In the genomic region with DNA sequence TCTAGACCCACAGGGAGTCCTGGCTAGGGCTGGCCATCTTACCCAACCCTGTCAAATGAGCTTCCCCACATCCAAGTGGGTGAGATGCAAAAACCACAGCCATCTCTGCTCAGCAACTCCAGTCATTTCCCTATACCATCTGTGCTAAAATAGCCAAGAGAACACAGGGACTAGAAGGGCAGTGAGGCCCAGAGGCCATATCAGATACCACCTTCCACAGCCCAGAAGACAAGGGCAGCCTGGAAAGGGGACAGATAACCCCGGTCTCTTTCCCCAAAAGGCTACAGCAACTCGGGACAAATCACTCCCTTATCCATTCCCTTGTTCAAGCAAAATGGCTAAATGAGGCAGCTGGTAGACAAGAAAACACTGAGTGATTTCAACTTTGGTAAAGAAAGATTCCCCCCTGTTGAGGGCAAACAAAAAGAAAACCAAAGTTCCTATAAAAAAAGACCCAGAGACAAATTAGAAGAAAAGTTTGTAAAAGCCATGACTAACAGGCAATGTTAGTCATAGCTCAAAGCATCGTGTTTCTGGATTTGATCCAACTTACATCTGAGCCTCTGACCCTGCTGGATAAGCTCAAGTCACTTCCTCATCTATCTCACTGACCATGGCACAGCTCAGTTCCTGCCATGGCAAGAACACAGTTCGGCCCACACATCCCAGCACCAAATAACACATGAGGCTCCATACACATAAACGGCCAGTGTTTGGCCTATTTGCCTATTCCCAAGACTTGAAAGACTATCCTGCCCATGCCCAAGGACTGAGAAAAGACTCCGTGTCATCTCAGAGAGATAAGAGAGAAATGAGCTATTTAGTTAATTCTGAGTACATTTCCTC, we compare ENCODE assay signal across 1 cellular context.
A peak's percentile ranks its signal among the peaks of the same experiment; 100 is the strongest.
TF ChIP-seq lines count a peak whose summit lies in the region.

No MANE protein-coding gene starts in this region.

TF ChIP-seq in K562, 482 proteins besides CTCF, POLR2A, EP300 and RAD21 (continued from another document and continues in another):
- 0 out of 2 replicates have a peak, but pooled peaks have one; percentile 59 for TF ChIP-seq ZNF584 (CRISPR knock-in tag; IDR thresholded peaks at IDR 0.05; ENCODE audit: low read depth)
- TF ChIP-seq, protein P1, sequence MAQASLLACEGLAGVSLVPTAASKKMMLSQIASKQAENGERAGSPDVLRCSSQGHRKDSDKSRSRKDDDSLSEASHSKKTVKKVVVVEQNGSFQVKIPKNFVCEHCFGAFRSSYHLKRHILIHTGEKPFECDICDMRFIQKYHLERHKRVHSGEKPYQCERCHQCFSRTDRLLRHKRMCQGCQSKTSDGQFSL (CRISPR knock-in tag; IDR thresholded peaks at IDR 0.05): no peak
- TF ChIP-seq, protein P1 (tag; IDR thresholded peaks at IDR 0.05): no peak
- no peak for TF ChIP-seq KAT2B (IDR thresholded peaks at IDR 0.05; ENCODE audit: low read depth, low read length)
- TF ChIP-seq POU5F1 (IDR thresholded peaks at IDR 0.05; ENCODE audit: borderline replicate concordance, low read depth, low read length, partially characterized antibody): no peak
- TF ChIP-seq, protein P2, sequence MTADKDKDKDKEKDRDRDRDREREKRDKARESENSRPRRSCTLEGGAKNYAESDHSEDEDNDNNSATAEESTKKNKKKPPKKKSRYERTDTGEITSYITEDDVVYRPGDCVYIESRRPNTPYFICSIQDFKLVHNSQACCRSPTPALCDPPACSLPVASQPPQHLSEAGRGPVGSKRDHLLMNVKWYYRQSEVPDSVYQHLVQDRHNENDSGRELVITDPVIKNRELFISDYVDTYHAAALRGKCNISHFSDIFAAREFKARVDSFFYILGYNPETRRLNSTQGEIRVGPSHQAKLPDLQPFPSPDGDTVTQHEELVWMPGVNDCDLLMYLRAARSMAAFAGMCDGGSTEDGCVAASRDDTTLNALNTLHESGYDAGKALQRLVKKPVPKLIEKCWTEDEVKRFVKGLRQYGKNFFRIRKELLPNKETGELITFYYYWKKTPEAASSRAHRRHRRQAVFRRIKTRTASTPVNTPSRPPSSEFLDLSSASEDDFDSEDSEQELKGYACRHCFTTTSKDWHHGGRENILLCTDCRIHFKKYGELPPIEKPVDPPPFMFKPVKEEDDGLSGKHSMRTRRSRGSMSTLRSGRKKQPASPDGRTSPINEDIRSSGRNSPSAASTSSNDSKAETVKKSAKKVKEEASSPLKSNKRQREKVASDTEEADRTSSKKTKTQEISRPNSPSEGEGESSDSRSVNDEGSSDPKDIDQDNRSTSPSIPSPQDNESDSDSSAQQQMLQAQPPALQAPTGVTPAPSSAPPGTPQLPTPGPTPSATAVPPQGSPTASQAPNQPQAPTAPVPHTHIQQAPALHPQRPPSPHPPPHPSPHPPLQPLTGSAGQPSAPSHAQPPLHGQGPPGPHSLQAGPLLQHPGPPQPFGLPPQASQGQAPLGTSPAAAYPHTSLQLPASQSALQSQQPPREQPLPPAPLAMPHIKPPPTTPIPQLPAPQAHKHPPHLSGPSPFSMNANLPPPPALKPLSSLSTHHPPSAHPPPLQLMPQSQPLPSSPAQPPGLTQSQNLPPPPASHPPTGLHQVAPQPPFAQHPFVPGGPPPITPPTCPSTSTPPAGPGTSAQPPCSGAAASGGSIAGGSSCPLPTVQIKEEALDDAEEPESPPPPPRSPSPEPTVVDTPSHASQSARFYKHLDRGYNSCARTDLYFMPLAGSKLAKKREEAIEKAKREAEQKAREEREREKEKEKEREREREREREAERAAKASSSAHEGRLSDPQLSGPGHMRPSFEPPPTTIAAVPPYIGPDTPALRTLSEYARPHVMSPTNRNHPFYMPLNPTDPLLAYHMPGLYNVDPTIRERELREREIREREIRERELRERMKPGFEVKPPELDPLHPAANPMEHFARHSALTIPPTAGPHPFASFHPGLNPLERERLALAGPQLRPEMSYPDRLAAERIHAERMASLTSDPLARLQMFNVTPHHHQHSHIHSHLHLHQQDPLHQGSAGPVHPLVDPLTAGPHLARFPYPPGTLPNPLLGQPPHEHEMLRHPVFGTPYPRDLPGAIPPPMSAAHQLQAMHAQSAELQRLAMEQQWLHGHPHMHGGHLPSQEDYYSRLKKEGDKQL (CRISPR knock-in tag; IDR thresholded peaks at IDR 0.05; ENCODE audit: borderline replicate concordance): no peak
- TF ChIP-seq, protein P3, sequence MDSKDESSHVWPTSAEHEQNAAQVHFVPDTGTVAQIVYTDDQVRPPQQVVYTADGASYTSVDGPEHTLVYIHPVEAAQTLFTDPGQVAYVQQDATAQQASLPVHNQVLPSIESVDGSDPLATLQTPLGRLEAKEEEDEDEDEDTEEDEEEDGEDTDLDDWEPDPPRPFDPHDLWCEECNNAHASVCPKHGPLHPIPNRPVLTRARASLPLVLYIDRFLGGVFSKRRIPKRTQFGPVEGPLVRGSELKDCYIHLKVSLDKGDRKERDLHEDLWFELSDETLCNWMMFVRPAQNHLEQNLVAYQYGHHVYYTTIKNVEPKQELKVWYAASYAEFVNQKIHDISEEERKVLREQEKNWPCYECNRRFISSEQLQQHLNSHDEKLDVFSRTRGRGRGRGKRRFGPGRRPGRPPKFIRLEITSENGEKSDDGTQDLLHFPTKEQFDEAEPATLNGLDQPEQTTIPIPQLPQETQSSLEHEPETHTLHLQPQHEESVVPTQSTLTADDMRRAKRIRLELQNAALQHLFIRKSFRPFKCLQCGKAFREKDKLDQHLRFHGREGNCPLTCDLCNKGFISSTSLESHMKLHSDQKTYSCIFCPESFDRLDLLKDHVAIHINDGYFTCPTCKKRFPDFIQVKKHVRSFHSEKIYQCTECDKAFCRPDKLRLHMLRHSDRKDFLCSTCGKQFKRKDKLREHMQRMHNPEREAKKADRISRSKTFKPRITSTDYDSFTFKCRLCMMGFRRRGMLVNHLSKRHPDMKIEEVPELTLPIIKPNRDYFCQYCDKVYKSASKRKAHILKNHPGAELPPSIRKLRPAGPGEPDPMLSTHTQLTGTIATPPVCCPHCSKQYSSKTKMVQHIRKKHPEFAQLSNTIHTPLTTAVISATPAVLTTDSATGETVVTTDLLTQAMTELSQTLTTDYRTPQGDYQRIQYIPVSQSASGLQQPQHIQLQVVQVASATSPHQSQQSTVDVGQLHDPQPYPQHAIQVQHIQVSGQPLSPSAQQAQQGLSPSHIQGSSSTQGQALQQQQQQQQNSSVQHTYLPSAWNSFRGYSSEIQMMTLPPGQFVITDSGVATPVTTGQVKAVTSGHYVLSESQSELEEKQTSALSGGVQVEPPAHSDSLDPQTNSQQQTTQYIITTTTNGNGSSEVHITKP (IDR thresholded peaks at IDR 0.05; ENCODE audit: partially characterized antibody): no peak
- TF ChIP-seq TEAD4 (IDR thresholded peaks at IDR 0.05; ENCODE audit: low read length): peak; percentile 61
- TF ChIP-seq TEAD4 (CRISPR knock-in tag; IDR thresholded peaks at IDR 0.05; ENCODE audit: borderline replicate concordance): no peak
- TF ChIP-seq CHCHD3 (CRISPR knock-in tag; IDR thresholded peaks at IDR 0.05): no peak
- TF ChIP-seq HIVEP1 (CRISPR knock-in tag; IDR thresholded peaks at IDR 0.05): no peak
- no peak for TF ChIP-seq HEY1 (CRISPR knock-in tag; IDR thresholded peaks at IDR 0.05; ENCODE audit: borderline replicate concordance)
- no peak for TF ChIP-seq SNIP1 (IDR thresholded peaks at IDR 0.05; ENCODE audit: low read depth)
- TF ChIP-seq GATAD2B (IDR thresholded peaks at IDR 0.05; ENCODE audit: borderline replicate concordance): no peak
- TF ChIP-seq ARID1B (IDR thresholded peaks at IDR 0.05): peak; percentile 88
- TF ChIP-seq ATF7 (IDR thresholded peaks at IDR 0.05): peak; percentile 34; the same call in 1 of the 2 replicates
- TF ChIP-seq, protein P4, sequence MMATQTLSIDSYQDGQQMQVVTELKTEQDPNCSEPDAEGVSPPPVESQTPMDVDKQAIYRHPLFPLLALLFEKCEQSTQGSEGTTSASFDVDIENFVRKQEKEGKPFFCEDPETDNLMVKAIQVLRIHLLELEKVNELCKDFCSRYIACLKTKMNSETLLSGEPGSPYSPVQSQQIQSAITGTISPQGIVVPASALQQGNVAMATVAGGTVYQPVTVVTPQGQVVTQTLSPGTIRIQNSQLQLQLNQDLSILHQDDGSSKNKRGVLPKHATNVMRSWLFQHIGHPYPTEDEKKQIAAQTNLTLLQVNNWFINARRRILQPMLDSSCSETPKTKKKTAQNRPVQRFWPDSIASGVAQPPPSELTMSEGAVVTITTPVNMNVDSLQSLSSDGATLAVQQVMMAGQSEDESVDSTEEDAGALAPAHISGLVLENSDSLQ (IDR thresholded peaks at IDR 0.05): no peak
- TF ChIP-seq FOXA1 (IDR thresholded peaks at IDR 0.05; ENCODE audit: borderline replicate concordance): no peak
- no peak for TF ChIP-seq ZNF764 (CRISPR knock-in tag; IDR thresholded peaks at IDR 0.05; ENCODE audit: low read depth)
- TF ChIP-seq PTTG1 (tag; IDR thresholded peaks at IDR 0.05; ENCODE audit: low read depth): no peak
- TF ChIP-seq KLF6 (CRISPR knock-in tag; IDR thresholded peaks at IDR 0.05; ENCODE audit: borderline replicate concordance): 0 out of 2 replicates have a peak, but pooled peaks have one; percentile 59
- TF ChIP-seq NEUROD1 (IDR thresholded peaks at IDR 0.05; ENCODE audit: borderline replicate concordance, low read depth, low read length, partially characterized antibody): no peak
- no peak for TF ChIP-seq EWSR1 (IDR thresholded peaks at IDR 0.05; ENCODE audit: borderline replicate concordance, low read depth, partially characterized antibody)
- TF ChIP-seq ZEB2 (IDR thresholded peaks at IDR 0.05): no peak
- no peak for TF ChIP-seq MBD2 (IDR thresholded peaks at IDR 0.05; ENCODE audit: borderline replicate concordance, low read depth)
- no peak for TF ChIP-seq CBX8 (IDR thresholded peaks at IDR 0.05; ENCODE audit: borderline replicate concordance, extremely low read depth, low read depth, low read length, poor library complexity, severe bottlenecking)
- peak; percentile 41 to 51; a peak in 2 of 4 replicates for TF ChIP-seq KDM1A (IDR thresholded peaks at IDR 0.05)
- no peak for TF ChIP-seq FIP1L1 (IDR thresholded peaks at IDR 0.05; ENCODE audit: low read depth, low read length, poor library complexity, severe bottlenecking)
- TF ChIP-seq, protein P5, sequence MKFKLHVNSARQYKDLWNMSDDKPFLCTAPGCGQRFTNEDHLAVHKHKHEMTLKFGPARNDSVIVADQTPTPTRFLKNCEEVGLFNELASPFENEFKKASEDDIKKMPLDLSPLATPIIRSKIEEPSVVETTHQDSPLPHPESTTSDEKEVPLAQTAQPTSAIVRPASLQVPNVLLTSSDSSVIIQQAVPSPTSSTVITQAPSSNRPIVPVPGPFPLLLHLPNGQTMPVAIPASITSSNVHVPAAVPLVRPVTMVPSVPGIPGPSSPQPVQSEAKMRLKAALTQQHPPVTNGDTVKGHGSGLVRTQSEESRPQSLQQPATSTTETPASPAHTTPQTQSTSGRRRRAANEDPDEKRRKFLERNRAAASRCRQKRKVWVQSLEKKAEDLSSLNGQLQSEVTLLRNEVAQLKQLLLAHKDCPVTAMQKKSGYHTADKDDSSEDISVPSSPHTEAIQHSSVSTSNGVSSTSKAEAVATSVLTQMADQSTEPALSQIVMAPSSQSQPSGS (CRISPR knock-in tag; IDR thresholded peaks at IDR 0.05): no peak
- TF ChIP-seq FOXK2 (conservative IDR thresholded peaks at IDR 0.05 in 1 of 2, IDR thresholded peaks at IDR 0.05 in 1 of 2; ENCODE audit: low read depth in 2 of 2): no peak
- no peak for TF ChIP-seq MCM7 (IDR thresholded peaks at IDR 0.05)
- TF ChIP-seq HMGN3 (IDR thresholded peaks at IDR 0.05; ENCODE audit: borderline replicate concordance, extremely low read depth, insufficient read length, low read depth, low read length): peak; percentile 30
- TF ChIP-seq, protein P6, sequence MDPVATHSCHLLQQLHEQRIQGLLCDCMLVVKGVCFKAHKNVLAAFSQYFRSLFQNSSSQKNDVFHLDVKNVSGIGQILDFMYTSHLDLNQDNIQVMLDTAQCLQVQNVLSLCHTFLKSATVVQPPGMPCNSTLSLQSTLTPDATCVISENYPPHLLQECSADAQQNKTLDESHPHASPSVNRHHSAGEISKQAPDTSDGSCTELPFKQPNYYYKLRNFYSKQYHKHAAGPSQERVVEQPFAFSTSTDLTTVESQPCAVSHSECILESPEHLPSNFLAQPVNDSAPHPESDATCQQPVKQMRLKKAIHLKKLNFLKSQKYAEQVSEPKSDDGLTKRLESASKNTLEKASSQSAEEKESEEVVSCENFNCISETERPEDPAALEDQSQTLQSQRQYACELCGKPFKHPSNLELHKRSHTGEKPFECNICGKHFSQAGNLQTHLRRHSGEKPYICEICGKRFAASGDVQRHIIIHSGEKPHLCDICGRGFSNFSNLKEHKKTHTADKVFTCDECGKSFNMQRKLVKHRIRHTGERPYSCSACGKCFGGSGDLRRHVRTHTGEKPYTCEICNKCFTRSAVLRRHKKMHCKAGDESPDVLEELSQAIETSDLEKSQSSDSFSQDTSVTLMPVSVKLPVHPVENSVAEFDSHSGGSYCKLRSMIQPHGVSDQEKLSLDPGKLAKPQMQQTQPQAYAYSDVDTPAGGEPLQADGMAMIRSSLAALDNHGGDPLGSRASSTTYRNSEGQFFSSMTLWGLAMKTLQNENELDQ (CRISPR knock-in tag; IDR thresholded peaks at IDR 0.05; ENCODE audit: borderline replicate concordance): no peak
- TF ChIP-seq, protein P7, sequence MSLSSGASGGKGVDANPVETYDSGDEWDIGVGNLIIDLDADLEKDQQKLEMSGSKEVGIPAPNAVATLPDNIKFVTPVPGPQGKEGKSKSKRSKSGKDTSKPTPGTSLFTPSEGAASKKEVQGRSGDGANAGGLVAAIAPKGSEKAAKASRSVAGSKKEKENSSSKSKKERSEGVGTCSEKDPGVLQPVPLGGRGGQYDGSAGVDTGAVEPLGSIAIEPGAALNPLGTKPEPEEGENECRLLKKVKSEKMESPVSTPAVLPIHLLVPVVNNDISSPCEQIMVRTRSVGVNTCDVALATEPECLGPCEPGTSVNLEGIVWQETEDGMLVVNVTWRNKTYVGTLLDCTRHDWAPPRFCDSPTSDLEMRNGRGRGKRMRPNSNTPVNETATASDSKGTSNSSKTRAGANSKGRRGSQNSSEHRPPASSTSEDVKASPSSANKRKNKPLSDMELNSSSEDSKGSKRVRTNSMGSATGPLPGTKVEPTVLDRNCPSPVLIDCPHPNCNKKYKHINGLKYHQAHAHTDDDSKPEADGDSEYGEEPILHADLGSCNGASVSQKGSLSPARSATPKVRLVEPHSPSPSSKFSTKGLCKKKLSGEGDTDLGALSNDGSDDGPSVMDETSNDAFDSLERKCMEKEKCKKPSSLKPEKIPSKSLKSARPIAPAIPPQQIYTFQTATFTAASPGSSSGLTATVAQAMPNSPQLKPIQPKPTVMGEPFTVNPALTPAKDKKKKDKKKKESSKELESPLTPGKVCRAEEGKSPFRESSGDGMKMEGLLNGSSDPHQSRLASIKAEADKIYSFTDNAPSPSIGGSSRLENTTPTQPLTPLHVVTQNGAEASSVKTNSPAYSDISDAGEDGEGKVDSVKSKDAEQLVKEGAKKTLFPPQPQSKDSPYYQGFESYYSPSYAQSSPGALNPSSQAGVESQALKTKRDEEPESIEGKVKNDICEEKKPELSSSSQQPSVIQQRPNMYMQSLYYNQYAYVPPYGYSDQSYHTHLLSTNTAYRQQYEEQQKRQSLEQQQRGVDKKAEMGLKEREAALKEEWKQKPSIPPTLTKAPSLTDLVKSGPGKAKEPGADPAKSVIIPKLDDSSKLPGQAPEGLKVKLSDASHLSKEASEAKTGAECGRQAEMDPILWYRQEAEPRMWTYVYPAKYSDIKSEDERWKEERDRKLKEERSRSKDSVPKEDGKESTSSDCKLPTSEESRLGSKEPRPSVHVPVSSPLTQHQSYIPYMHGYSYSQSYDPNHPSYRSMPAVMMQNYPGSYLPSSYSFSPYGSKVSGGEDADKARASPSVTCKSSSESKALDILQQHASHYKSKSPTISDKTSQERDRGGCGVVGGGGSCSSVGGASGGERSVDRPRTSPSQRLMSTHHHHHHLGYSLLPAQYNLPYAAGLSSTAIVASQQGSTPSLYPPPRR (CRISPR knock-in tag; IDR thresholded peaks at IDR 0.05; ENCODE audit: borderline replicate concordance): no peak
- TF ChIP-seq ZNF57 (CRISPR knock-in tag; IDR thresholded peaks at IDR 0.05): no peak
- TF ChIP-seq ZNF583 (CRISPR knock-in tag; IDR thresholded peaks at IDR 0.05): peak; percentile 96
- no peak for TF ChIP-seq GABPB2 (CRISPR knock-in tag; conservative IDR thresholded peaks at IDR 0.05)
